1 cellular context compared by ENCODE assay signal in genomic region chr1:81880781-81881180, GRCh38.
TF ChIP-seq lines count a peak whose summit lies in the region.

No MANE protein-coding gene starts in this region.

TF ChIP-seq in GM23338, 12 proteins besides CTCF, POLR2A, EP300 and RAD21 (continued from another document):
- TF ChIP-seq, protein P1, sequence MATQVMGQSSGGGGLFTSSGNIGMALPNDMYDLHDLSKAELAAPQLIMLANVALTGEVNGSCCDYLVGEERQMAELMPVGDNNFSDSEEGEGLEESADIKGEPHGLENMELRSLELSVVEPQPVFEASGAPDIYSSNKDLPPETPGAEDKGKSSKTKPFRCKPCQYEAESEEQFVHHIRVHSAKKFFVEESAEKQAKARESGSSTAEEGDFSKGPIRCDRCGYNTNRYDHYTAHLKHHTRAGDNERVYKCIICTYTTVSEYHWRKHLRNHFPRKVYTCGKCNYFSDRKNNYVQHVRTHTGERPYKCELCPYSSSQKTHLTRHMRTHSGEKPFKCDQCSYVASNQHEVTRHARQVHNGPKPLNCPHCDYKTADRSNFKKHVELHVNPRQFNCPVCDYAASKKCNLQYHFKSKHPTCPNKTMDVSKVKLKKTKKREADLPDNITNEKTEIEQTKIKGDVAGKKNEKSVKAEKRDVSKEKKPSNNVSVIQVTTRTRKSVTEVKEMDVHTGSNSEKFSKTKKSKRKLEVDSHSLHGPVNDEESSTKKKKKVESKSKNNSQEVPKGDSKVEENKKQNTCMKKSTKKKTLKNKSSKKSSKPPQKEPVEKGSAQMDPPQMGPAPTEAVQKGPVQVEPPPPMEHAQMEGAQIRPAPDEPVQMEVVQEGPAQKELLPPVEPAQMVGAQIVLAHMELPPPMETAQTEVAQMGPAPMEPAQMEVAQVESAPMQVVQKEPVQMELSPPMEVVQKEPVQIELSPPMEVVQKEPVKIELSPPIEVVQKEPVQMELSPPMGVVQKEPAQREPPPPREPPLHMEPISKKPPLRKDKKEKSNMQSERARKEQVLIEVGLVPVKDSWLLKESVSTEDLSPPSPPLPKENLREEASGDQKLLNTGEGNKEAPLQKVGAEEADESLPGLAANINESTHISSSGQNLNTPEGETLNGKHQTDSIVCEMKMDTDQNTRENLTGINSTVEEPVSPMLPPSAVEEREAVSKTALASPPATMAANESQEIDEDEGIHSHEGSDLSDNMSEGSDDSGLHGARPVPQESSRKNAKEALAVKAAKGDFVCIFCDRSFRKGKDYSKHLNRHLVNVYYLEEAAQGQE (IDR thresholded peaks at IDR 0.05; ENCODE audit: unreplicated experiment), result no peak
- TF ChIP-seq EZH2 (IDR thresholded peaks at IDR 0.05; ENCODE audit: low read depth, unreplicated experiment) (no peak), POLR2AphosphoS5 (IDR thresholded peaks at IDR 0.05; ENCODE audit: low read depth) (no peak), CREB1 (CRISPR knock-in tag; IDR thresholded peaks at IDR 0.05; ENCODE audit: low read depth) (no peak)
- TF ChIP-seq, protein P2, sequence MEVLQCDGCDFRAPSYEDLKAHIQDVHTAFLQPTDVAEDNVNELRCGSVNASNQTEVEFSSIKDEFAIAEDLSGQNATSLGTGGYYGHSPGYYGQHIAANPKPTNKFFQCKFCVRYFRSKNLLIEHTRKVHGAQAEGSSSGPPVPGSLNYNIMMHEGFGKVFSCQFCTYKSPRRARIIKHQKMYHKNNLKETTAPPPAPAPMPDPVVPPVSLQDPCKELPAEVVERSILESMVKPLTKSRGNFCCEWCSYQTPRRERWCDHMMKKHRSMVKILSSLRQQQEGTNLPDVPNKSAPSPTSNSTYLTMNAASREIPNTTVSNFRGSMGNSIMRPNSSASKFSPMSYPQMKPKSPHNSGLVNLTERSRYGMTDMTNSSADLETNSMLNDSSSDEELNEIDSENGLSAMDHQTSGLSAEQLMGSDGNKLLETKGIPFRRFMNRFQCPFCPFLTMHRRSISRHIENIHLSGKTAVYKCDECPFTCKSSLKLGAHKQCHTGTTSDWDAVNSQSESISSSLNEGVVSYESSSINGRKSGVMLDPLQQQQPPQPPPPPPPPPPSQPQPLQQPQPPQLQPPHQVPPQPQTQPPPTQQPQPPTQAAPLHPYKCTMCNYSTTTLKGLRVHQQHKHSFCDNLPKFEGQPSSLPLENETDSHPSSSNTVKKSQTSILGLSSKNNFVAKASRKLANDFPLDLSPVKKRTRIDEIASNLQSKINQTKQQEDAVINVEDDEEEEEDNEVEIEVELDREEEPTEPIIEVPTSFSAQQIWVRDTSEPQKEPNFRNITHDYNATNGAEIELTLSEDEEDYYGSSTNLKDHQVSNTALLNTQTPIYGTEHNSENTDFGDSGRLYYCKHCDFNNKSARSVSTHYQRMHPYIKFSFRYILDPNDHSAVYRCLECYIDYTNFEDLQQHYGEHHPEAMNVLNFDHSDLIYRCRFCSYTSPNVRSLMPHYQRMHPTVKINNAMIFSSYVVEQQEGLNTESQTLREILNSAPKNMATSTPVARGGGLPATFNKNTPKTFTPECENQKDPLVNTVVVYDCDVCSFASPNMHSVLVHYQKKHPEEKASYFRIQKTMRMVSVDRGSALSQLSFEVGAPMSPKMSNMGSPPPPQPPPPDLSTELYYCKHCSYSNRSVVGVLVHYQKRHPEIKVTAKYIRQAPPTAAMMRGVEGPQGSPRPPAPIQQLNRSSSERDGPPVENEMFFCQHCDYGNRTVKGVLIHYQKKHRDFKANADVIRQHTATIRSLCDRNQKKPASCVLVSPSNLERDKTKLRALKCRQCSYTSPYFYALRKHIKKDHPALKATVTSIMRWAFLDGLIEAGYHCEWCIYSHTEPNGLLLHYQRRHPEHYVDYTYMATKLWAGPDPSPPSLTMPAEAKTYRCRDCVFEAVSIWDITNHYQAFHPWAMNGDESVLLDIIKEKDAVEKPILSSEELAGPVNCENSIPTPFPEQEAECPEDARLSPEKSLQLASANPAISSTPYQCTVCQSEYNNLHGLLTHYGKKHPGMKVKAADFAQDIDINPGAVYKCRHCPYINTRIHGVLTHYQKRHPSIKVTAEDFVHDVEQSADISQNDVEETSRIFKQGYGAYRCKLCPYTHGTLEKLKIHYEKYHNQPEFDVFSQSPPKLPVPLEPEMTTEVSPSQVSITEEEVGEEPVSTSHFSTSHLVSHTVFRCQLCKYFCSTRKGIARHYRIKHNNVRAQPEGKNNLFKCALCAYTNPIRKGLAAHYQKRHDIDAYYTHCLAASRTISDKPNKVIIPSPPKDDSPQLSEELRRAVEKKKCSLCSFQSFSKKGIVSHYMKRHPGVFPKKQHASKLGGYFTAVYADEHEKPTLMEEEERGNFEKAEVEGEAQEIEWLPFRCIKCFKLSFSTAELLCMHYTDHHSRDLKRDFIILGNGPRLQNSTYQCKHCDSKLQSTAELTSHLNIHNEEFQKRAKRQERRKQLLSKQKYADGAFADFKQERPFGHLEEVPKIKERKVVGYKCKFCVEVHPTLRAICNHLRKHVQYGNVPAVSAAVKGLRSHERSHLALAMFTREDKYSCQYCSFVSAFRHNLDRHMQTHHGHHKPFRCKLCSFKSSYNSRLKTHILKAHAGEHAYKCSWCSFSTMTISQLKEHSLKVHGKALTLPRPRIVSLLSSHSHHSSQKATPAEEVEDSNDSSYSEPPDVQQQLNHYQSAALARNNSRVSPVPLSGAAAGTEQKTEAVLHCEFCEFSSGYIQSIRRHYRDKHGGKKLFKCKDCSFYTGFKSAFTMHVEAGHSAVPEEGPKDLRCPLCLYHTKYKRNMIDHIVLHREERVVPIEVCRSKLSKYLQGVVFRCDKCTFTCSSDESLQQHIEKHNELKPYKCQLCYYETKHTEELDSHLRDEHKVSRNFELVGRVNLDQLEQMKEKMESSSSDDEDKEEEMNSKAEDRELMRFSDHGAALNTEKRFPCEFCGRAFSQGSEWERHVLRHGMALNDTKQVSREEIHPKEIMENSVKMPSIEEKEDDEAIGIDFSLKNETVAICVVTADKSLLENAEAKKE (CRISPR knock-in tag; IDR thresholded peaks at IDR 0.05), result no peak
TF ChIP-seq in GM23338: peak in this region for 0.
